In the genomic region with DNA sequence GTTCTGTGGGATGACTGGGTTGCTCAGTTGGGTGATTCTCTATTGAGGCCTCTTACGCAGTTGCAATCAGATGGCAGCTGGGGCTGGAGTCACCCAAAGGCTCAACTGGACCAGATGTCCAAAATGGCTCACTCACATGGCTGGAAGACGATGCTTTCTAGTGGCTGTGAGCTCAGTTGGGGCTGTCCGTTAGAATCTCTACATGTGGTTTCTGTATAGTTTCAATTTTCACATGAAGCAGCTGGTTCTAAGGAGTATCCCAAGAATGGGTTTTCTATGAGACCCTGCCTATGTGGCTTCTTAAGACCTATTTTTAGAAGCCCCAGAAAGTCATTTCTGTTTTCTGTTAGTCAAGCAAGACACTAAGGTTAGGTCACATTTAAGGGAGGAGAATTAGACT, we compare ENCODE assay signal across 8 cellular contexts. TPM values are rescaled to one million over a fixed set of nuclear protein-coding genes. Genes with fewer than 3 reads are reported as not detected.
DNase-seq lines count a peak whose midpoint lies in the region; ATAC-seq, FAIRE-seq and TF ChIP-seq lines count a peak whose summit lies in the region.

No MANE protein-coding gene starts in this region.

- peak overlapping the region; percentile 60 for H3K27ac Mint-ChIP-seq in CD8-positive, alpha-beta T cell
- H3K27ac Mint-ChIP-seq in activated T-helper 1 cell treated with anti-CD3 and anti-CD28 coated beads, Interleukin-12 subunit alpha, Interleukin-12 subunit beta, Interleukin-2, Interleukin-4 antibody, amounts not matched to agents 30 ng/mL and 10 ng/mL and 1 ng/mL, durations not matched to agents 14 hours and 24 hours and 36 hours = peak overlapping the region; percentile 79

- intact Hi-C loops in CD8-positive, alpha-beta T cell (cut with DNase I, micrococcal nuclease) = no loop called here
- intact Hi-C loops in activated T-helper 1 cell treated with anti-CD3 and anti-CD28 coated beads, Interleukin-12 subunit alpha, Interleukin-12 subunit beta, Interleukin-2, Interleukin-4 antibody, amounts not matched to agents 30 ng/mL and 10 ng/mL and 1 ng/mL, durations not matched to agents 14 hours and 24 hours and 36 hours (cut with micrococcal nuclease) = no loop called here

- H3K4me3 ChIP-seq in CD8-positive, alpha-beta T cell (ENCODE audit: low read depth, low read length) = no peak overlapping the region

- no peaks in the 10 kb centered on the region for H3K9me3 Mint-ChIP-seq in CD8-positive, alpha-beta T cell
- no peaks in the 10 kb centered on the region for H3K9me3 Mint-ChIP-seq in activated T-helper 1 cell treated with anti-CD3 and anti-CD28 coated beads, Interleukin-12 subunit alpha, Interleukin-12 subunit beta, Interleukin-2, Interleukin-4 antibody, amounts not matched to agents 30 ng/mL and 10 ng/mL and 1 ng/mL, durations not matched to agents 14 hours and 24 hours and 36 hours

- no peaks in the 10 kb centered on the region for H3K27me3 ChIP-seq in CD8-positive, alpha-beta T cell (ENCODE audit: insufficient read depth, low read length)

- peaks cover 54% of the 10 kb centered on the region for H3K36me3 ChIP-seq in CD8-positive, alpha-beta T cell (ENCODE audit: insufficient read depth, low read length)

- POLR2A ChIA-PET in CD8-positive, alpha-beta T cell (lab: Charles Lee) = interaction anchor here (1.0 to 1.3 kb wide), 3 partner anchors 32 to 56 kb away, joined by 3 to 4 read pairs (median 3); a partner anchor contains a TSS

- CTCF ChIA-PET in CD8-positive, alpha-beta T cell (lab: Charles Lee) = interaction anchor here (0.6 to 2.8 kb wide), 10 partner anchors 10 to 90 kb away, joined by 3 to 16 read pairs (median 4); no protein-coding TSS in a partner anchor

- no peaks in the 10 kb centered on the region for H3K27me3 Mint-ChIP-seq in CD8-positive, alpha-beta T cell (ENCODE audit: low read depth)
- no peaks in the 10 kb centered on the region for H3K27me3 Mint-ChIP-seq in activated T-helper 1 cell treated with anti-CD3 and anti-CD28 coated beads, Interleukin-12 subunit alpha, Interleukin-12 subunit beta, Interleukin-2, Interleukin-4 antibody, amounts not matched to agents 30 ng/mL and 10 ng/mL and 1 ng/mL, durations not matched to agents 14 hours and 24 hours and 36 hours (ENCODE audit: insufficient read depth)

- DNase-seq in CD8-positive, alpha-beta T cell = no peak
- DNase-seq in GM19239 (ENCODE audit: insufficient read length, low spot score) = peak; percentile 28
- DNase-seq in activated T-helper 1 cell treated with anti-CD3 and anti-CD28 coated beads, Interleukin-12 subunit alpha, Interleukin-12 subunit beta, Interleukin-2, Interleukin-4 antibody, amounts not matched to agents 30 ng/mL and 10 ng/mL and 1 ng/mL, durations not matched to agents 14 hours and 24 hours and 36 hours (ENCODE audit: low spot score) = no peak
- DNase-seq in NCI-H1105 treated with DMSO at 0.1 percent for 48 hours (lab: John Stamatoyannopoulos, UW) = no peak
- no peak for DNase-seq in HTR-8/SVneo (ENCODE audit: insufficient read length, low spot score)
- no peak for DNase-seq in frontal cortex (ENCODE audit: low spot score in 2 of 2)
- no peak for DNase-seq in iPS-NIHi7 (ENCODE audit: extremely low spot score)

- peaks cover 79% of the 10 kb centered on the region for H3K4me1 ChIP-seq in CD8-positive, alpha-beta T cell (ENCODE audit: insufficient read depth, low read length)

- H3K36me3 Mint-ChIP-seq in CD8-positive, alpha-beta T cell = peaks cover 88% of the 10 kb centered on the region
- H3K36me3 Mint-ChIP-seq in activated T-helper 1 cell treated with anti-CD3 and anti-CD28 coated beads, Interleukin-12 subunit alpha, Interleukin-12 subunit beta, Interleukin-2, Interleukin-4 antibody, amounts not matched to agents 30 ng/mL and 10 ng/mL and 1 ng/mL, durations not matched to agents 14 hours and 24 hours and 36 hours (ENCODE audit: low read depth) = peaks cover 77% of the 10 kb centered on the region

- H3K4me3 Mint-ChIP-seq in CD8-positive, alpha-beta T cell = no peak overlapping the region
- peak overlapping the region; percentile 51 for H3K4me3 Mint-ChIP-seq in activated T-helper 1 cell treated with anti-CD3 and anti-CD28 coated beads, Interleukin-12 subunit alpha, Interleukin-12 subunit beta, Interleukin-2, Interleukin-4 antibody, amounts not matched to agents 30 ng/mL and 10 ng/mL and 1 ng/mL, durations not matched to agents 14 hours and 24 hours and 36 hours

- no peaks in the 10 kb centered on the region for H3K9me3 ChIP-seq in CD8-positive, alpha-beta T cell (ENCODE audit: low read length)

- no peak for TF ChIP-seq CTCF in CD8-positive, alpha-beta T cell (IDR thresholded peaks at IDR 0.05)

- H3K4me1 Mint-ChIP-seq in CD8-positive, alpha-beta T cell (ENCODE audit: low read depth) = peaks cover 86% of the 10 kb centered on the region
- H3K4me1 Mint-ChIP-seq in activated T-helper 1 cell treated with anti-CD3 and anti-CD28 coated beads, Interleukin-12 subunit alpha, Interleukin-12 subunit beta, Interleukin-2, Interleukin-4 antibody, amounts not matched to agents 30 ng/mL and 10 ng/mL and 1 ng/mL, durations not matched to agents 14 hours and 24 hours and 36 hours (ENCODE audit: low read depth) = peaks cover 87% of the 10 kb centered on the region

- ATAC-seq in CD8-positive, alpha-beta T cell = no peak
- peak; percentile 77 for ATAC-seq in HG03066 (IDR thresholded peaks at IDR 0.05; ENCODE audit: low read depth, unreplicated experiment)

- no peak overlapping the region for H3K27ac ChIP-seq in CD8-positive, alpha-beta T cell (ENCODE audit: low read depth, low read length)

- FAIRE-seq in GM19239 (lab: Jason Lieb, UNC) (peak; percentile 86), HTR-8/SVneo (lab: Jason Lieb, UNC) (no peak), frontal cortex (lab: Jason Lieb, UNC) (no peak)

RNA-seq across cellular contexts. Expression of a gene that starts 4.4 kb away (rescaled TPM):
- total RNA-seq in CD8-positive, alpha-beta T cell = 100 to 1,000 TPM; 120 to 125 TPM
- 430 and 484 TPM in 2 replicates for total RNA-seq in activated T-helper 1 cell treated with anti-CD3 and anti-CD28 coated beads, Interleukin-12 subunit alpha, Interleukin-12 subunit beta, Interleukin-2, Interleukin-4 antibody, amounts not matched to agents 30 ng/mL and 10 ng/mL and 1 ng/mL, durations not matched to agents 14 hours and 24 hours and 36 hours
- 415 TPM for total RNA-seq in frontal cortex

RNA-seq across cellular contexts. Expression of a gene that starts 31.9 kb away (rescaled TPM):
- not detected for total RNA-seq in CD8-positive, alpha-beta T cell
- total RNA-seq in activated T-helper 1 cell treated with anti-CD3 and anti-CD28 coated beads, Interleukin-12 subunit alpha, Interleukin-12 subunit beta, Interleukin-2, Interleukin-4 antibody, amounts not matched to agents 30 ng/mL and 10 ng/mL and 1 ng/mL, durations not matched to agents 14 hours and 24 hours and 36 hours = 0.93 and 2.2 TPM in 2 replicates
- 23.2 TPM for total RNA-seq in frontal cortex

RNA-seq across cellular contexts. Expression of a gene that starts 32.0 kb away (rescaled TPM):
- total RNA-seq in CD8-positive, alpha-beta T cell = 1 to 10 TPM; 5.9 to 6.4 TPM
- 14.0 and 17.6 TPM in 2 replicates for total RNA-seq in activated T-helper 1 cell treated with anti-CD3 and anti-CD28 coated beads, Interleukin-12 subunit alpha, Interleukin-12 subunit beta, Interleukin-2, Interleukin-4 antibody, amounts not matched to agents 30 ng/mL and 10 ng/mL and 1 ng/mL, durations not matched to agents 14 hours and 24 hours and 36 hours
- total RNA-seq in frontal cortex = 27.3 TPM
